In the genomic region with DNA sequence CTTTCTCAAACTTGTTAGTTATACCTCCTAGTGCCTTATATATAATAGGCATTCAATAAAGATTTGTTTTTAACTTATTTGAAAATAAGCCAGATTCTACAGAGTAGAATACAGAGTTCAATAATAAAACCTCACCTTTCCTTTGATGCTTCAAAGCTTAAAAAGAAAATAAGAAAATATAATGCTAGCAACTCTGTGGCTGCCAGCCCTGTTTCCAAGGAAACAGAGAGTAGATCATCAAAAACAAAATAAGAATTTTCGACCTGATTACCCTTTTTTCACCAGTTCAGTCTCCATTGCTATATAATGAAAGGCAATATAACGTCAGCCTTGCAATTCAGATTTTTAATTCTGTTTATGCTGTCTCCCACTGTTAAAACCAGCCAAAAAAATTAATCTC, we compare ENCODE assay signal across 17 cellular contexts. TPM values are rescaled to one million over a fixed set of nuclear protein-coding genes. Genes with fewer than 3 reads are reported as not detected.
DNase-seq lines count a peak whose midpoint lies in the region; ATAC-seq and TF ChIP-seq lines count a peak whose summit lies in the region.
"Had no signal": no experiment of that assay in that cellular context is flagged by ENCODE, and none has a peak within 500 bp of the region (broad histone marks: within the 10 kb centered on the region; RNA-seq: fewer than 3 reads in every experiment).

No MANE protein-coding gene starts in this region.

- intact Hi-C loops in CD4-positive, alpha-beta T cell (cut with DNase I, micrococcal nuclease), result loop anchor here in 1 of 2 experiments (10.0 kb wide), 1 partner anchor 769 kb away; the partner anchor contains the start of gene MARS2

- POLR2A ChIA-PET in CD4-positive, alpha-beta T cell (lab: Charles Lee), result no interaction called here
- POLR2A ChIA-PET in naive thymus-derived CD8-positive, alpha-beta T cell (lab: Charles Lee), result no interaction called here

- no peak overlapping the region for H3K27ac ChIP-seq in CD4-positive, alpha-beta T cell (ENCODE audit: low read depth, low read length)
- H3K27ac ChIP-seq: BLaER1, C4-2B, GM23248 had no signal

- H3K9me3 ChIP-seq in CD4-positive, alpha-beta T cell (ENCODE audit: control insufficient read depth, low read length), result no peaks in the 10 kb centered on the region
- H3K9me3 ChIP-seq in T-helper 17 cell (ENCODE audit: control insufficient read depth, low read length, poor library complexity, severe bottlenecking), result no peaks in the 10 kb centered on the region
- H3K9me3 ChIP-seq: BLaER1 had no signal

- no peak overlapping the region for H3K27ac Mint-ChIP-seq in CD4-positive, alpha-beta T cell
- peak overlapping the region; percentile 69 for H3K27ac Mint-ChIP-seq in T-helper 17 cell
- H3K27ac Mint-ChIP-seq in naive thymus-derived CD8-positive, alpha-beta T cell, result no peak overlapping the region
- H3K27ac Mint-ChIP-seq: CD4-positive, CD25-positive, alpha-beta regulatory T cell had no signal

- no peaks in the 10 kb centered on the region for H3K27me3 ChIP-seq in CD4-positive, alpha-beta T cell (ENCODE audit: control insufficient read depth, insufficient read depth, low read length)
- H3K27me3 ChIP-seq: BLaER1 had no signal

- no peaks in the 10 kb centered on the region for H3K36me3 Mint-ChIP-seq in CD4-positive, alpha-beta T cell (ENCODE audit: low read depth)
- H3K36me3 Mint-ChIP-seq in T-helper 17 cell (ENCODE audit: low read depth), result peaks cover 2% of the 10 kb centered on the region
- H3K36me3 Mint-ChIP-seq in naive thymus-derived CD8-positive, alpha-beta T cell, result no peaks in the 10 kb centered on the region
- H3K36me3 Mint-ChIP-seq: CD4-positive, CD25-positive, alpha-beta regulatory T cell had no signal

- ATAC-seq in CD4-positive, alpha-beta T cell (ENCODE audit: poor library complexity), result peak; percentile 39
- peak; percentile 80 for ATAC-seq in T-helper 17 cell
- peak; percentile 37 to 55 for ATAC-seq in naive thymus-derived CD8-positive, alpha-beta T cell
- no peak for ATAC-seq in GM18517 (IDR thresholded peaks at IDR 0.05; ENCODE audit: unreplicated experiment)
- no peak for ATAC-seq in GM21360 (IDR thresholded peaks at IDR 0.05; ENCODE audit: unreplicated experiment)

- no peak for DNase-seq in CD4-positive, alpha-beta T cell
- no peak for DNase-seq in T-helper 17 cell
- peak in 1 of 10 donors; percentile 8 for DNase-seq in naive thymus-derived CD8-positive, alpha-beta T cell
- DNase-seq in RKO (ENCODE audit: low spot score), result no peak
- DNase-seq: Calu3; CD4-positive, CD25-positive, alpha-beta regulatory T cell; COR-L47; DMS53; DMS79 treated with DMSO at 0.1 percent for 48 hours; GF-D8; GM23248; H7; HCEC 1CT had no signal

- CTCF ChIA-PET in CD4-positive, alpha-beta T cell (lab: Charles Lee), result interaction anchor here (0.9 kb wide), 1 partner anchor 35 kb away, joined by 3 read pairs; no protein-coding TSS in a partner anchor

- no peaks in the 10 kb centered on the region for H3K9me3 Mint-ChIP-seq in CD4-positive, alpha-beta T cell
- no peaks in the 10 kb centered on the region for H3K9me3 Mint-ChIP-seq in naive thymus-derived CD8-positive, alpha-beta T cell
- H3K9me3 Mint-ChIP-seq: CD4-positive, CD25-positive, alpha-beta regulatory T cell had no signal

- no peak overlapping the region for H3K4me3 Mint-ChIP-seq in CD4-positive, alpha-beta T cell
- no peak overlapping the region for H3K4me3 Mint-ChIP-seq in T-helper 17 cell
- H3K4me3 Mint-ChIP-seq in naive thymus-derived CD8-positive, alpha-beta T cell, result no peak overlapping the region
- H3K4me3 Mint-ChIP-seq: CD4-positive, CD25-positive, alpha-beta regulatory T cell had no signal

- H3K4me1 Mint-ChIP-seq in CD4-positive, alpha-beta T cell (ENCODE audit: low read depth), result peaks cover 5% of the 10 kb centered on the region
- H3K4me1 Mint-ChIP-seq in T-helper 17 cell, result peaks cover 5% of the 10 kb centered on the region
- peaks cover 0 to 4% (median under 1%) of the 10 kb centered on the region in 4 donors for H3K4me1 Mint-ChIP-seq in naive thymus-derived CD8-positive, alpha-beta T cell

- H3K27me3 Mint-ChIP-seq in CD4-positive, alpha-beta T cell, result no peaks in the 10 kb centered on the region
- peaks cover 5% of the 10 kb centered on the region for H3K27me3 Mint-ChIP-seq in T-helper 17 cell
- H3K27me3 Mint-ChIP-seq in naive thymus-derived CD8-positive, alpha-beta T cell, result peaks cover 0 to 3% (median 0%) of the 10 kb centered on the region in 5 donors

- TF ChIP-seq CTCF in CD4-positive, alpha-beta T cell (IDR thresholded peaks at IDR 0.05), result no peak

RNA-seq across cellular contexts. Expression of gene PGAP1, which starts 8.9 kb away (rescaled TPM):
- total RNA-seq in CD4-positive, alpha-beta T cell, result 10 to 100 TPM; 10.3 to 11.3 TPM
- 10 to 100 TPM; 14.9 to 17.7 TPM for total RNA-seq in T-helper 17 cell
- total RNA-seq in naive thymus-derived CD8-positive, alpha-beta T cell, result 1 to 10 TPM; 7.5 to 9.7 TPM
- 1 to 10 TPM in 1 of 3 donors, under 1 TPM in 2; 0.64 to 1.6 (median 0.67) TPM for polyA plus RNA-seq in naive thymus-derived CD8-positive, alpha-beta T cell

Comparison
In these comparisons a context has a peak if more than half of its experiments do, and no peak if none do; other contexts are left out.
1. ATAC-seq: peak in CD4-positive, alpha-beta T cell (single experiment), T-helper 17 cell (single experiment) and naive thymus-derived CD8-positive, alpha-beta T cell (2 of 2); none in GM18517 (single experiment) and GM21360 (single experiment).